7 cellular contexts compared by ENCODE assay signal in genomic region chr16:626787-627457, GRCh38. TPM values are rescaled to one million over a fixed set of nuclear protein-coding genes. Genes with fewer than 3 reads are reported as not detected.
DNase-seq lines count a peak whose midpoint lies in the region; ATAC-seq, FAIRE-seq and TF ChIP-seq lines count a peak whose summit lies in the region.
"Had no signal": no experiment of that assay in that cellular context is flagged by ENCODE, and none has a peak within 500 bp of the region (broad histone marks: within the 10 kb centered on the region; RNA-seq: fewer than 3 reads in every experiment).

No MANE protein-coding gene starts in this region.

- DNase-seq in H54 (ENCODE audit: insufficient read length, low spot score), result peak; percentile 100
- DNase-seq in astrocyte (ENCODE audit: low read depth), result peak; percentile 94
- DNase-seq in non-pigmented ciliary epithelial cell (ENCODE audit: low read depth), result peak; percentile 86
- DNase-seq in MM.1S, result no peak
- DNase-seq in effector memory CD8-positive, alpha-beta T cell, result no peak
- DNase-seq: hippocampal formation had no signal

- no peaks in the 10 kb centered on the region for H3K9me3 ChIP-seq in astrocyte (ENCODE audit: insufficient read depth, low read depth, low read length)
- H3K9me3 ChIP-seq in MM.1S (replicated peaks; ENCODE audit: insufficient read depth, low read length), result no peaks in the 10 kb centered on the region

- no peaks in the 10 kb centered on the region for H3K36me3 ChIP-seq in astrocyte (ENCODE audit: insufficient read depth, low read length)
- H3K36me3 ChIP-seq in MM.1S (replicated peaks; ENCODE audit: insufficient read depth, low read length), result no peaks in the 10 kb centered on the region

- FAIRE-seq in H54 (lab: Jason Lieb, UNC) (peak; percentile 77), astrocyte (lab: Jason Lieb, UNC) (peak; percentile 81)

- H3K27ac Mint-ChIP-seq in astrocyte (ENCODE audit: unreplicated experiment), result peak overlapping the region; percentile 18
- no peak overlapping the region for H3K27ac Mint-ChIP-seq in effector memory CD8-positive, alpha-beta T cell

- H3K4me3 ChIP-seq in astrocyte (ENCODE audit: insufficient read depth, low read depth, low read length) (no peak overlapping the region), MM.1S (ENCODE audit: low read length) (no peak overlapping the region)

- H3K4me3 Mint-ChIP-seq in astrocyte (ENCODE audit: unreplicated experiment), result peak overlapping the region; percentile 50
- no peak overlapping the region for H3K4me3 Mint-ChIP-seq in effector memory CD8-positive, alpha-beta T cell

- H3K4me2 ChIP-seq in astrocyte (ENCODE audit: low read length) (peak overlapping the region; percentile 52), MM.1S (ENCODE audit: low read depth, low read length) (no peak overlapping the region)

- no peaks in the 10 kb centered on the region for H3F3A ChIP-seq in MM.1S (ENCODE audit: insufficient read depth, low read length)

- H3K4me1 ChIP-seq in astrocyte (ENCODE audit: insufficient read depth, low read length) (peaks cover 28% of the 10 kb centered on the region), MM.1S (ENCODE audit: low read length) (no peaks in the 10 kb centered on the region)

- H3K27me3 Mint-ChIP-seq in astrocyte (ENCODE audit: low read depth, unreplicated experiment), result no peaks in the 10 kb centered on the region
- H3K27me3 Mint-ChIP-seq in effector memory CD8-positive, alpha-beta T cell, result no peaks in the 10 kb centered on the region

- peaks cover 10% of the 10 kb centered on the region for H4K20me1 ChIP-seq in astrocyte (ENCODE audit: insufficient read depth, low read length)
- no peaks in the 10 kb centered on the region for H4K20me1 ChIP-seq in MM.1S (ENCODE audit: insufficient read depth, low read length)

- H2AFZ ChIP-seq in astrocyte (ENCODE audit: low read depth, low read length) (no peak overlapping the region), MM.1S (ENCODE audit: low read length) (no peak overlapping the region)

- H3K27me3 ChIP-seq in astrocyte (ENCODE audit: insufficient read depth, low read length) (no peaks in the 10 kb centered on the region), MM.1S (replicated peaks; ENCODE audit: insufficient read depth, low read length) (no peaks in the 10 kb centered on the region)

- H3K79me2 ChIP-seq in astrocyte (ENCODE audit: insufficient read depth, low read length), result peaks cover 2% of the 10 kb centered on the region
- H3K79me2 ChIP-seq in MM.1S (ENCODE audit: low read length), result no peaks in the 10 kb centered on the region

- peaks cover 7% of the 10 kb centered on the region for H3K36me3 Mint-ChIP-seq in astrocyte (ENCODE audit: low read depth, unreplicated experiment)
- no peaks in the 10 kb centered on the region for H3K36me3 Mint-ChIP-seq in effector memory CD8-positive, alpha-beta T cell (ENCODE audit: insufficient read depth)

- TF ChIP-seq CTCF in astrocyte (IDR thresholded peaks at IDR 0.05; ENCODE audit: insufficient read depth, low read depth, low read length) (no peak), MM.1S (IDR thresholded peaks at IDR 0.05; ENCODE audit: low read length) (no peak)

- H3K9me3 Mint-ChIP-seq in astrocyte (ENCODE audit: unreplicated experiment), result no peaks in the 10 kb centered on the region
- no peaks in the 10 kb centered on the region for H3K9me3 Mint-ChIP-seq in effector memory CD8-positive, alpha-beta T cell

- no peak for ATAC-seq in HG02884 (IDR thresholded peaks at IDR 0.05; ENCODE audit: unreplicated experiment)
- ATAC-seq in effector memory CD8-positive, alpha-beta T cell (replicated peaks), result no peak

- peaks cover 4% of the 10 kb centered on the region for H3K4me1 Mint-ChIP-seq in astrocyte (ENCODE audit: low read depth, unreplicated experiment)
- peaks cover 0 to 3% of the 10 kb centered on the region in 2 donors for H3K4me1 Mint-ChIP-seq in effector memory CD8-positive, alpha-beta T cell (ENCODE audit: low read depth in 2 of 2)

- peak overlapping the region; percentile 55 for H3K9ac ChIP-seq in astrocyte (ENCODE audit: low read length)
- H3K9ac ChIP-seq in MM.1S (ENCODE audit: low read length), result no peak overlapping the region

- no peak for TF ChIP-seq POLR2A in H54 (IDR thresholded peaks at IDR 0.05; ENCODE audit: low read depth, low read length)

- no peaks in the 10 kb centered on the region for H3K9me2 ChIP-seq in MM.1S (replicated peaks; ENCODE audit: insufficient read depth, low read length)

- peak overlapping the region; percentile 73 for H3K27ac ChIP-seq in astrocyte (ENCODE audit: low read depth, low read length)
- H3K27ac ChIP-seq in MM.1S (ENCODE audit: low read length), result no peak overlapping the region

RNA-seq across cellular contexts. Expression of gene WFIKKN1, which starts 3.9 kb away (rescaled TPM):
- 0.43 and 0.89 TPM in 2 replicates for total RNA-seq in astrocyte

RNA-seq across cellular contexts. Expression of gene METTL26, which starts 9.2 kb away (rescaled TPM):
- 56.4 and 59.6 TPM in 2 replicates for total RNA-seq in astrocyte

RNA-seq across cellular contexts. Expression of gene MCRIP2, which starts 14.7 kb away (rescaled TPM):
- total RNA-seq in astrocyte, result 20.9 and 23.7 TPM in 2 replicates

RNA-seq across cellular contexts. Expression of gene WDR90, which starts 22.2 kb away (rescaled TPM):
- 16.1 and 21.2 TPM in 2 replicates for total RNA-seq in astrocyte

RNA-seq across cellular contexts. Expression of gene RAB40C, which starts 37.1 kb away (rescaled TPM):
- total RNA-seq in astrocyte, result 12.6 and 13.0 TPM in 2 replicates

Comparison
In these comparisons a context has a peak if more than half of its experiments do, and no peak if none do; other contexts are left out.
1. DNase-seq: peak in H54 (single experiment), astrocyte (single experiment) and non-pigmented ciliary epithelial cell (single experiment); none in MM.1S (single experiment) and effector memory CD8-positive, alpha-beta T cell (0 of 3).